Comparison of ENCODE assay signal across 2 cellular contexts in the genomic region with DNA sequence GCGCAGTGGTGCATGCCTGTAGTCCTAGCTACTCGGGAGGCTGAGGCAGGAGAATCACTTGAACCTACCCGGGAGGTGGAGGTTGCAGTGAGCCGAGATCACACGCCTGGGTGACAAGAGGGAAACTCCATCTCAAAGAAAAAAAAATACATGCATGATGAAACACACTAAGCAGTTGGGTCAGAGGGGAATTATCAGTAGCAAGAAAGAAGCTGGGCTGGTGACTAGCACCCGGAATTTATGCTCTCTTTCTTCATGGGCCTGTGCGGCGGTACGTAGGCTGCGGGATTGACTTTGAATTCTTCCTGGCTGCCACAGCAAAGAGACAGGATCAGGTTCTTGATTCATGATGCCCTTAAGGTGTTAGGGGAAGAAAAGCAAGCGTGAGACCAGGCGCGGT. TPM values are rescaled to one million over a fixed set of nuclear protein-coding genes. Genes with fewer than 3 reads are reported as not detected.
"Had no signal": no experiment of that assay in that cellular context is flagged by ENCODE, and none has a peak within 500 bp of the region (broad histone marks: within the 10 kb centered on the region; RNA-seq: fewer than 3 reads in every experiment).

No MANE protein-coding gene starts in this region.

RNA-seq across cellular contexts. Expression of gene UPK3B, which starts 30.7 kb away (rescaled TPM):
- total RNA-seq: pulmonary artery endothelial cell, skeletal muscle tissue had no signal

RNA-seq across cellular contexts. Expression of gene ZP3, which starts 54.9 kb away (rescaled TPM):
- total RNA-seq: skeletal muscle tissue had no signal
